ENCODE assay signal across 18 cellular contexts in genomic region chr4:180422989-180423766, GRCh38.
"Had no signal": no experiment of that assay in that cellular context is flagged by ENCODE, and none has a peak within 500 bp of the region (broad histone marks: within the 10 kb centered on the region; RNA-seq: fewer than 3 reads in every experiment).

No MANE protein-coding gene starts in this region.

- H3K36me3 Mint-ChIP-seq: naive thymus-derived CD4-positive, alpha-beta T cell; stimulated activated naive B cell treated with anti-CD40 and anti-IgM and Interleukin-4, amounts not matched to agents 10 μg/mL and 1 μg/mL and 100 μg/mL, for 72 hours had no signal

- H3K27ac Mint-ChIP-seq: dendritic cell treated with granulocyte-macrophage colony-stimulating factor and Interleukin-4, amounts not matched to agents 40 ng/mL and 50 ng/mL, for 4 days; effector memory CD8-positive, alpha-beta T cell; naive thymus-derived CD4-positive, alpha-beta T cell; stimulated activated naive B cell treated with anti-CD40 and anti-IgM and Interleukin-4, amounts not matched to agents 10 μg/mL and 1 μg/mL and 100 μg/mL, for 72 hours had no signal

- H3K4me3 Mint-ChIP-seq: dendritic cell treated with granulocyte-macrophage colony-stimulating factor and Interleukin-4, amounts not matched to agents 40 ng/mL and 50 ng/mL, for 4 days; effector memory CD8-positive, alpha-beta T cell; naive thymus-derived CD4-positive, alpha-beta T cell; stimulated activated naive B cell treated with anti-CD40 and anti-IgM and Interleukin-4, amounts not matched to agents 10 μg/mL and 1 μg/mL and 100 μg/mL, for 72 hours had no signal

- H3K27me3 Mint-ChIP-seq: dendritic cell treated with granulocyte-macrophage colony-stimulating factor and Interleukin-4, amounts not matched to agents 40 ng/mL and 50 ng/mL, for 4 days; effector memory CD8-positive, alpha-beta T cell; naive thymus-derived CD4-positive, alpha-beta T cell; stimulated activated naive B cell treated with anti-CD40 and anti-IgM and Interleukin-4, amounts not matched to agents 10 μg/mL and 1 μg/mL and 100 μg/mL, for 72 hours had no signal

- ATAC-seq: effector memory CD8-positive, alpha-beta T cell; gastroesophageal sphincter; left lobe of liver; naive thymus-derived CD4-positive, alpha-beta T cell; sciatic nerve; stimulated activated naive B cell treated with anti-CD40 and anti-IgM and Interleukin-4, amounts not matched to agents 10 μg/mL and 1 μg/mL and 100 μg/mL, for 72 hours had no signal

- H3K4me1 Mint-ChIP-seq: naive thymus-derived CD4-positive, alpha-beta T cell had no signal

- H3K9me3 ChIP-seq: esophagus squamous epithelium, gastroesophageal sphincter, neutrophil, stomach, thoracic aorta, transverse colon had no signal

- H3K36me3 ChIP-seq: esophagus squamous epithelium, gastroesophageal sphincter, neutrophil, stomach, thoracic aorta, transverse colon had no signal

- H3K27me3 ChIP-seq: esophagus squamous epithelium, neutrophil, stomach, transverse colon had no signal

- H3K4me1 ChIP-seq: esophagus squamous epithelium, gastroesophageal sphincter, stomach, transverse colon had no signal

- H3K4me3 ChIP-seq: esophagus squamous epithelium, gastroesophageal sphincter, stomach, thoracic aorta, transverse colon had no signal

- H3K9me3 Mint-ChIP-seq: dendritic cell treated with granulocyte-macrophage colony-stimulating factor and Interleukin-4, amounts not matched to agents 40 ng/mL and 50 ng/mL, for 4 days; stimulated activated naive B cell treated with anti-CD40 and anti-IgM and Interleukin-4, amounts not matched to agents 10 μg/mL and 1 μg/mL and 100 μg/mL, for 72 hours had no signal

- DNase-seq: effector memory CD8-positive, alpha-beta T cell; esophagus squamous epithelium; foreskin fibroblast; glutamatergic neuron; islet precursor cell; naive thymus-derived CD4-positive, alpha-beta T cell; stimulated activated CD4-positive, alpha-beta T cell treated with anti-CD3 and anti-CD28 coated beads, Interleukin-2, amount 100 ng/mL, for 24 hours; stimulated activated CD4-positive, alpha-beta T cell treated with anti-CD3 and anti-CD28 coated beads, Interleukin-4, amount 100 ng/mL, for 4 hours; stimulated activated naive B cell treated with anti-CD40 and anti-IgM and Interleukin-4, amounts not matched to agents 10 μg/mL and 1 μg/mL and 100 μg/mL, for 72 hours; stomach; substantia nigra; transverse colon had no signal

- H3K27ac ChIP-seq: esophagus squamous epithelium, gastroesophageal sphincter, neutrophil, stomach, thoracic aorta, transverse colon had no signal
